13 cellular contexts compared by ENCODE assay signal in the genomic region with DNA sequence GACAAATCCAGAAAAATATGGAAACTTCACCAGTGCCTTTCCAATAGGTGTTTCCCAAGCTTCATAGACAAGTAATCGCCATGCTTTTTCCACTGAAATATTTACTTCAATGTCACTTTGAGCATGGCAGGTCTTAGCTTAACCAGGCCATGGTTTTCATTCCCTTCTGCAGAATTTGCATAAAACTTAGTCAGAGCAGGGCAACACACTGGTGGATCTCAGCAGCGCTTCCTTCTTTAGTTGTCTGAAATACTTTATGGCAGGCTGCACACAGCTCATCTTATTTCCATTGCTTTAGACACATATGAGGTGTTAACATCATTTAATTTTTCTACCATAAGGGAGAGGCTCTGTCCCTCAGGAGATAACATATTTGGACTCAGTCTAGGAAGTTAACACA.
DNase-seq lines count a peak whose midpoint lies in the region; ATAC-seq lines count a peak whose summit lies in the region.
"Had no signal": no experiment of that assay in that cellular context is flagged by ENCODE, and none has a peak within 500 bp of the region (broad histone marks: within the 10 kb centered on the region; RNA-seq: fewer than 3 reads in every experiment).

No MANE protein-coding gene starts in this region.

- no peaks in the 10 kb centered on the region for H3K9me3 ChIP-seq in Karpas-422 (ENCODE audit: low read length)
- H3K9me3 ChIP-seq: BLaER1 had no signal

- H3K36me3 ChIP-seq in Karpas-422 (ENCODE audit: insufficient read depth, low read length), result no peaks in the 10 kb centered on the region
- H3K36me3 ChIP-seq: BLaER1 had no signal

- peaks cover 5% of the 10 kb centered on the region in 2 donors for H3K4me1 Mint-ChIP-seq in effector memory CD8-positive, alpha-beta T cell (ENCODE audit: low read depth in 2 of 2)

- no peak for DNase-seq in superior temporal gyrus (ENCODE audit: extremely low spot score)
- DNase-seq in Karpas-422, result no peak
- DNase-seq in NCI-H774 (lab: John Stamatoyannopoulos, UW), result no peak
- DNase-seq in effector memory CD8-positive, alpha-beta T cell, result no peak
- DNase-seq: cortex of kidney, MM.1S, NCI-H510A, T1000 had no signal

- ATAC-seq in GM18520 (IDR thresholded peaks at IDR 0.05; ENCODE audit: unreplicated experiment) (peak; percentile 81), GM21367 (IDR thresholded peaks at IDR 0.05; ENCODE audit: unreplicated experiment) (peak; percentile 92), HG02884 (IDR thresholded peaks at IDR 0.05; ENCODE audit: unreplicated experiment) (peak; percentile 94), HG03571 (IDR thresholded peaks at IDR 0.05; ENCODE audit: unreplicated experiment) (peak; percentile 76)
- no peak for ATAC-seq in effector memory CD8-positive, alpha-beta T cell (replicated peaks)

- H3K9me2 ChIP-seq in Karpas-422 (replicated peaks; ENCODE audit: insufficient read depth, low read length), result no peaks in the 10 kb centered on the region

- H2AFZ ChIP-seq in Karpas-422 (ENCODE audit: low read length), result no peak overlapping the region

- H3K27me3 Mint-ChIP-seq in effector memory CD8-positive, alpha-beta T cell, result no peaks in the 10 kb centered on the region

- H3K27ac ChIP-seq in Karpas-422 (ENCODE audit: low read length), result no peak overlapping the region
- H3K27ac ChIP-seq: BLaER1 had no signal

- H3K79me2 ChIP-seq in Karpas-422 (ENCODE audit: low read length), result no peaks in the 10 kb centered on the region

- H3K4me1 ChIP-seq in Karpas-422 (ENCODE audit: low read length), result peaks cover 5% of the 10 kb centered on the region; the same call in 1 of the 2 replicates
- H3K4me1 ChIP-seq: BLaER1 had no signal

- H4K20me1 ChIP-seq in Karpas-422 (ENCODE audit: insufficient read depth, low read depth, low read length), result no peaks in the 10 kb centered on the region
- H4K20me1 ChIP-seq: BLaER1 had no signal

- H3K27me3 ChIP-seq in Karpas-422 (ENCODE audit: low read length), result no peaks in the 10 kb centered on the region
- H3K27me3 ChIP-seq: BLaER1 had no signal

- H3K9ac ChIP-seq in Karpas-422 (ENCODE audit: low read length), result no peak overlapping the region
- H3K9ac ChIP-seq: BLaER1 had no signal

- no peak overlapping the region for H3K4me2 ChIP-seq in Karpas-422 (ENCODE audit: low read depth, low read length, poor library complexity, severe bottlenecking)
- H3K4me2 ChIP-seq: BLaER1 had no signal

- H3K27ac Mint-ChIP-seq in effector memory CD8-positive, alpha-beta T cell, result no peak overlapping the region

- no peak overlapping the region for H3K4me3 Mint-ChIP-seq in effector memory CD8-positive, alpha-beta T cell

- H3K9me3 Mint-ChIP-seq in effector memory CD8-positive, alpha-beta T cell, result no peaks in the 10 kb centered on the region

- no peaks in the 10 kb centered on the region for H3K36me3 Mint-ChIP-seq in effector memory CD8-positive, alpha-beta T cell (ENCODE audit: insufficient read depth)

- H3K4me3 ChIP-seq in Karpas-422 (ENCODE audit: low read length), result no peak overlapping the region
- H3K4me3 ChIP-seq: BLaER1 had no signal
